In genomic region chr21:46020581-46020980, GRCh38 we compare ENCODE assay signal across 26 cellular contexts.
"Had no signal": no experiment of that assay in that cellular context is flagged by ENCODE, and none has a peak within 500 bp of the region (broad histone marks: within the 10 kb centered on the region; RNA-seq: fewer than 3 reads in every experiment).

No MANE protein-coding gene starts in this region.

- H3K27ac ChIP-seq: left lung, right lobe of liver, thyroid gland had no signal

- H3K9me3 Mint-ChIP-seq: effector memory CD8-positive, alpha-beta T cell; naive thymus-derived CD4-positive, alpha-beta T cell; stimulated activated naive CD8-positive, alpha-beta T cell treated with anti-CD3 and anti-CD28 coated beads, Interleukin-15, amount 100 ng/mL, for 72 hours; type B pancreatic cell had no signal

- H3K4me3 Mint-ChIP-seq: effector memory CD8-positive, alpha-beta T cell; mesothelial cell of epicardium; naive thymus-derived CD4-positive, alpha-beta T cell; nephron; stimulated activated naive CD8-positive, alpha-beta T cell treated with anti-CD3 and anti-CD28 coated beads, Interleukin-15, amount 100 ng/mL, for 72 hours; type B pancreatic cell had no signal

- H3K4me3 ChIP-seq: gastrocnemius medialis, heart left ventricle, hepatocyte, left lung, mucosa of descending colon, right lobe of liver, smooth muscle cell, thyroid gland had no signal

- H3K36me3 Mint-ChIP-seq: mesothelial cell of epicardium; naive thymus-derived CD4-positive, alpha-beta T cell; type B pancreatic cell had no signal

- H3K27me3 ChIP-seq: heart left ventricle, hepatocyte, right lobe of liver, thyroid gland had no signal

- H3K4me1 ChIP-seq: gastrocnemius medialis, right lobe of liver, thyroid gland had no signal

- DNase-seq: cerebellar nuclear complex; cortex of kidney; effector memory CD8-positive, alpha-beta T cell; erythroblast; gastrocnemius medialis; heart left ventricle; left cardiac atrium; left lung; mesenchymal stem cell; mucosa of descending colon; naive thymus-derived CD4-positive, alpha-beta T cell; nucleus accumbens; right lobe of liver; stimulated activated CD4-positive, alpha-beta T cell treated with anti-CD3 and anti-CD28 coated beads, Interleukin-12 subunit alpha, Interleukin-12 subunit beta, amount 100 ng/mL, for 4 hours; stimulated activated CD4-positive, alpha-beta T cell treated with anti-CD3 and anti-CD28 coated beads, Interleukin-1b, Interleukin-23, amount 100 ng/mL, for 48 hours; stimulated activated CD4-positive, alpha-beta T cell treated with anti-CD3 and anti-CD28 coated beads, Interleukin-4, amount 100 ng/mL, for 1 hour; stimulated activated CD8-positive, alpha-beta memory T cell treated with anti-CD3 and anti-CD28 coated beads, Interleukin-4, amount 100 ng/mL, for 48 hours; stimulated activated naive CD4-positive, alpha-beta T cell; stimulated activated naive CD8-positive, alpha-beta T cell treated with anti-CD3 and anti-CD28 coated beads, Interleukin-15, amount 100 ng/mL, for 72 hours; thyroid gland had no signal

- H3K9me3 ChIP-seq: gastrocnemius medialis, heart left ventricle, left lung, mucosa of descending colon, right lobe of liver, thyroid gland had no signal

- FAIRE-seq: endometrium had no signal

- H3K27ac Mint-ChIP-seq: effector memory CD8-positive, alpha-beta T cell; mesothelial cell of epicardium; naive thymus-derived CD4-positive, alpha-beta T cell; type B pancreatic cell had no signal

- ATAC-seq: effector memory CD8-positive, alpha-beta T cell; gastrocnemius medialis; heart left ventricle; left cardiac atrium; left lung; mucosa of descending colon; naive thymus-derived CD4-positive, alpha-beta T cell; right lobe of liver; stimulated activated naive CD8-positive, alpha-beta T cell treated with anti-CD3 and anti-CD28 coated beads, Interleukin-15, amount 100 ng/mL, for 72 hours had no signal

- H3K36me3 ChIP-seq: gastrocnemius medialis, heart left ventricle, left lung, right lobe of liver, thyroid gland had no signal

- H3K4me1 Mint-ChIP-seq: naive thymus-derived CD4-positive, alpha-beta T cell had no signal
